In the genomic region with DNA sequence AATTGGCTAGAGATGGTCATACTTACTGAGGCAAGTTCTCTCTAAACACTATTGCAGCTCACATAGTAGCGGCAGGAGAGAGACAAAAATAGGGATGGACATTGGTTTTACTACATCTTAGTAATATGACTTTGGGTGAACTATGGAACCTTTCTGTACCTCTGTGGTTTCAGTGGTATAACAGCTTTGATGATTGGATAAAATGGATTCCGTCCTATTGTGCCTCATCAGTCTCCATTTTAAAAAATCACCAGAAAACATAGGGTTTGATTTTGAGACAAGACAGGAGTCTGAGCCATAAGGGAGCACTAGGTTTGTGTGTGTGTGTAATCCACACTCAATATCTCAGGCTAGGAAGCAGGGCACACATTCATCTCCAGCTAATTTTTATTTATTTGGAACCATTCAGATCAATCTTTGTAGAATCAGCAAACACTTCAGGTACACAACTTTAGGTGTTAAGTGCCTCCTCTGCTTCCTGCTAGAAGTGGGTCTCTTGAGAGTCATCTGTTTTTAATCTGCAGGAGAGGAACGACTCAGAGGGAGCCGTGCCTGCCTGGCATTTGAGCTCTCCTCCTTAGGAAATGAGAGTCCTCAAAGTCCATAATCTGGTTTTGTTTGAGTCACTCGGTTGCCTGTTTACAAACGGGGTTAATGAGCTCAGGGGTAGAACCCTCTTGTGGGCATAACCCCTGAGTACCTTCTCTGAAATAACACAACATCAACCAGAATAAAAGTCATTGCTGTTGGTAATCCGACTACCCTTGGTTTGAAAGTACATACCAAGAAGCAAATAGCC, we compare ENCODE assay signal across 22 cellular contexts.
DNase-seq lines count a peak whose midpoint lies in the region; ATAC-seq and TF ChIP-seq lines count a peak whose summit lies in the region.
"Had no signal": no experiment of that assay in that cellular context is flagged by ENCODE, and none has a peak within 500 bp of the region (broad histone marks: within the 10 kb centered on the region; RNA-seq: fewer than 3 reads in every experiment).

No MANE protein-coding gene starts in this region.

- no peak overlapping the region for H3K27ac ChIP-seq in right lobe of liver
- H3K27ac ChIP-seq: ascending aorta, hepatocyte, KMS-11, pancreas, skin epidermis, tibial artery had no signal

- no peak for TF ChIP-seq POLR2A in right lobe of liver (IDR thresholded peaks at IDR 0.05)

- CTCF ChIA-PET in BJ (lab: Yijun Ruan, JAX) = interaction anchor here (0.6 to 1.6 kb wide), 2 partner anchors 36 to 212 kb away, joined by 3 to 8 read pairs; no protein-coding TSS in a partner anchor

- no peak overlapping the region for H3K9ac ChIP-seq in adipocyte (ENCODE audit: low read length)
- H3K9ac ChIP-seq: KMS-11 had no signal

- DNase-seq in BJ (ENCODE audit: low read depth) = peak; percentile 26
- peak; percentile 36 for DNase-seq in HCEC 1CT
- peak; percentile 47 for DNase-seq in adipocyte (ENCODE audit: low read depth)
- DNase-seq in right lobe of liver = peak in 1 of 3 donors; percentile 20
- no peak for DNase-seq in activated effector memory CD4-positive, alpha-beta T cell treated with Interleukin-2 at 50 U/mL for 16 hours
- DNase-seq in hypothalamus (lab: John Stamatoyannopoulos, UW) = no peak
- DNase-seq: activated CD4-positive, alpha-beta T cell treated with anti-CD3 and anti-CD28 coated beads for 4 hours; activated CD8-positive, alpha-beta memory T cell treated with anti-CD3 and anti-CD28 coated beads, Interleukin-2, amount 50 U/mL, for 4 hours; activated naive CD4-positive, alpha-beta T cell; erythroblast; left cardiac atrium; NCI-H1417 treated with DMSO at 0.1 percent for 48 hours; pancreas; tibial artery had no signal

- H3K9me3 ChIP-seq in adipocyte (ENCODE audit: control insufficient read depth, low read length) (peaks cover 29% of the 10 kb centered on the region), right lobe of liver (no peaks in the 10 kb centered on the region)
- H3K9me3 ChIP-seq: pancreas had no signal

- H3K27me3 ChIP-seq in BJ (ENCODE audit: control insufficient read depth, insufficient read depth, low read length) = no peaks in the 10 kb centered on the region
- H3K27me3 ChIP-seq in adipocyte (replicated peaks; ENCODE audit: control insufficient read depth, insufficient read depth, low read length) = no peaks in the 10 kb centered on the region
- no peaks in the 10 kb centered on the region for H3K27me3 ChIP-seq in right lobe of liver
- H3K27me3 ChIP-seq: ascending aorta, hepatocyte, pancreas, tibial artery had no signal

- TF ChIP-seq CTCF in BJ (IDR thresholded peaks at IDR 0.05; ENCODE audit: insufficient read depth, low read depth, low read length) (no peak), right lobe of liver (IDR thresholded peaks at IDR 0.05) (no peak)

- intact Hi-C loops in right lobe of liver (cut with DNase I) = no loop called here

- no peaks in the 10 kb centered on the region for H3K36me3 ChIP-seq in BJ (ENCODE audit: control insufficient read depth, insufficient read depth, low read length)
- no peaks in the 10 kb centered on the region for H3K36me3 ChIP-seq in adipocyte (ENCODE audit: control insufficient read depth, insufficient read depth, low read length, severe bottlenecking)
- no peaks in the 10 kb centered on the region for H3K36me3 ChIP-seq in right lobe of liver
- H3K36me3 ChIP-seq: ascending aorta, pancreas, tibial artery had no signal

- H3K4me1 ChIP-seq in adipocyte (ENCODE audit: control insufficient read depth, insufficient read depth, low read length) (peaks cover 11% of the 10 kb centered on the region), right lobe of liver (peaks cover 0 to 6% (median 0%) of the 10 kb centered on the region in 4 donors)
- H3K4me1 ChIP-seq: ascending aorta, pancreas, tibial artery had no signal

- POLR2A ChIA-PET in BJ (lab: Charles Lee) = no interaction called here

- ATAC-seq in right lobe of liver = peak; percentile 75 to 94 (median 82)
- ATAC-seq in GM21528 (IDR thresholded peaks at IDR 0.05; ENCODE audit: low FRiP score, unreplicated experiment) = no peak
- no peak for ATAC-seq in HG03432 (IDR thresholded peaks at IDR 0.05; ENCODE audit: unreplicated experiment)
- ATAC-seq: left cardiac atrium; Panc1; pancreas; stimulated activated memory B cell treated with anti-CD40 and anti-IgM and Interleukin-4, amounts not matched to agents 10 μg/mL and 1 μg/mL and 100 μg/mL, for 72 hours had no signal

- 42% methylated on average over 7 of the region's 7 CpGs for WGBS in right lobe of liver (ENCODE audit: insufficient coverage, low coverage, low lambda C conversion rate, missing lambda C conversion rate)

- H3K4me3 ChIP-seq in BJ (ENCODE audit: low read depth, low read length) (no peak overlapping the region), adipocyte (ENCODE audit: low read length) (no peak overlapping the region), right lobe of liver (no peak overlapping the region)
- H3K4me3 ChIP-seq: ascending aorta, hepatocyte, pancreas, skin epidermis, tibial artery had no signal

Comparison
In these comparisons a context has a peak if more than half of its experiments do, and no peak if none do; other contexts are left out.
1. DNase-seq: peak in BJ (single experiment), HCEC 1CT (single experiment) and adipocyte (single experiment); none in activated effector memory CD4-positive, alpha-beta T cell treated with Interleukin-2 at 50 U/mL for 16 hours (single experiment) and hypothalamus (0 of 51).
2. ATAC-seq: peak in right lobe of liver (4 of 4); none in GM21528 (single experiment) and HG03432 (single experiment).